In genomic region chr9:129641751-129642585, GRCh38 we compare ENCODE assay signal across 8 cellular contexts. TPM values are rescaled to one million over a fixed set of nuclear protein-coding genes. Genes with fewer than 3 reads are reported as not detected.
A peak's percentile ranks its signal among the peaks of the same experiment; 100 is the strongest.
DNase-seq lines count a peak whose midpoint lies in the region; ATAC-seq and TF ChIP-seq lines count a peak whose summit lies in the region.

A gene with protein sequence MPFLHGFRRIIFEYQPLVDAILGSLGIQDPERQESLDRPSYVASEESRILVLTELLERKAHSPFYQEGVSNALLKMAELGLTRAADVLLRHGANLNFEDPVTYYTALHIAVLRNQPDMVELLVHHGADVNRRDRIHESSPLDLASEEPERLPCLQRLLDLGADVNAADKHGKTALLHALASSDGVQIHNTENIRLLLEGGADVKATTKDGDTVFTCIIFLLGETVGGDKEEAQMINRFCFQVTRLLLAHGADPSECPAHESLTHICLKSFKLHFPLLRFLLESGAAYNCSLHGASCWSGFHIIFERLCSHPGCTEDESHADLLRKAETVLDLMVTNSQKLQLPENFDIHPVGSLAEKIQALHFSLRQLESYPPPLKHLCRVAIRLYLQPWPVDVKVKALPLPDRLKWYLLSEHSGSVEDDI (minus strand): TSS chr9:129642151. CDS start chr9:129641999, 152 bp downstream.

- H3K36me3 ChIP-seq in DND-41 (ENCODE audit: insufficient read depth, low read length) (peaks cover 28% of the 10 kb centered on the region), fibroblast of lung (ENCODE audit: control insufficient read depth, insufficient read depth, low read length) (peaks cover 14% of the 10 kb centered on the region)

- H4K20me1 ChIP-seq in DND-41 (ENCODE audit: insufficient read depth, low read length) (peaks cover 45% of the 10 kb centered on the region), fibroblast of lung (ENCODE audit: control insufficient read depth, extremely low read depth, insufficient read depth, low read length) (no peaks in the 10 kb centered on the region)

- POLR2A ChIA-PET in naive thymus-derived CD8-positive, alpha-beta T cell (lab: Charles Lee): interaction anchor here (0.6 to 7.1 kb wide), 4 partner anchors 14 to 1392 kb away, joined by 3 to 51 read pairs (median 4); partner anchors contain the start of gene NTMT1

- intact Hi-C loops in activated T-helper 1 cell treated with anti-CD3 and anti-CD28 coated beads, Interleukin-12 subunit alpha, Interleukin-12 subunit beta, Interleukin-2, Interleukin-4 antibody, amounts not matched to agents 30 ng/mL and 10 ng/mL and 1 ng/mL, durations not matched to agents 14 hours and 24 hours and 36 hours (cut with micrococcal nuclease): loop anchor here (1.0 to 5.0 kb wide), 7 partner anchors 16 to 193 kb away; partner anchors contain the start of genes C9orf78, NTMT1, PRRX2 and USP20

- H3K4me2 ChIP-seq in DND-41 (ENCODE audit: insufficient read depth, low read length) (peak within 1 kb of the TSS; percentile 97), fibroblast of lung (ENCODE audit: extremely low read depth, insufficient read depth, low read length) (peak within 1 kb of the TSS; percentile 96)

- no peaks in the 10 kb centered on the region for H3K9me3 Mint-ChIP-seq in activated T-helper 1 cell treated with anti-CD3 and anti-CD28 coated beads, Interleukin-12 subunit alpha, Interleukin-12 subunit beta, Interleukin-2, Interleukin-4 antibody, amounts not matched to agents 30 ng/mL and 10 ng/mL and 1 ng/mL, durations not matched to agents 14 hours and 24 hours and 36 hours
- no peaks in the 10 kb centered on the region for H3K9me3 Mint-ChIP-seq in naive thymus-derived CD8-positive, alpha-beta T cell

- TF ChIP-seq CTCF in DND-41 (IDR thresholded peaks at IDR 0.05; ENCODE audit: borderline replicate concordance, extremely low read depth, low read length, poor library complexity, severe bottlenecking) (peak; percentile 91), fibroblast of lung (conservative IDR thresholded peaks at IDR 0.05 in 1 of 2, IDR thresholded peaks at IDR 0.05 in 1 of 2; ENCODE audit: low read depth in 1 of 2, low read length in 2 of 2) (peak; percentile 54 to 79)

- H3K9me3 ChIP-seq in DND-41 (ENCODE audit: insufficient read depth, low read length, severe bottlenecking) (no peaks in the 10 kb centered on the region), fibroblast of lung (ENCODE audit: control insufficient read depth, insufficient read depth, low read depth, low read length) (no peaks in the 10 kb centered on the region)

- peaks cover 33% of the 10 kb centered on the region for H3K79me2 ChIP-seq in DND-41 (ENCODE audit: insufficient read depth, low read length)
- H3K79me2 ChIP-seq in fibroblast of lung (ENCODE audit: control insufficient read depth, insufficient read depth, low read length): peaks cover 36% of the 10 kb centered on the region

- H3K4me3 ChIP-seq in DND-41 (ENCODE audit: low read depth in 1 of 2, low read length in 2 of 2) (peak within 1 kb of the TSS; percentile 98 to 99), fibroblast of lung (replicated peaks in 1 of 4; ENCODE audit: control extremely low read depth in 1 of 4, insufficient read depth in 1 of 4, low read depth in 3 of 4, low read length in 4 of 4) (peak within 1 kb of the TSS; percentile 73 to 95 (median 94))

- H3K4me3 Mint-ChIP-seq in activated T-helper 1 cell treated with anti-CD3 and anti-CD28 coated beads, Interleukin-12 subunit alpha, Interleukin-12 subunit beta, Interleukin-2, Interleukin-4 antibody, amounts not matched to agents 30 ng/mL and 10 ng/mL and 1 ng/mL, durations not matched to agents 14 hours and 24 hours and 36 hours: peak within 1 kb of the TSS; percentile 87
- peak within 1 kb of the TSS; percentile 78 to 90 (median 84) for H3K4me3 Mint-ChIP-seq in naive thymus-derived CD8-positive, alpha-beta T cell

- peak; percentile 84 for ATAC-seq in DND-41 (ENCODE audit: insufficient read depth, low read depth)
- peak; percentile 84 for ATAC-seq in GM21717 (IDR thresholded peaks at IDR 0.05; ENCODE audit: unreplicated experiment)
- peak; percentile 84 to 86 for ATAC-seq in naive thymus-derived CD8-positive, alpha-beta T cell

- H3K36me3 Mint-ChIP-seq in activated T-helper 1 cell treated with anti-CD3 and anti-CD28 coated beads, Interleukin-12 subunit alpha, Interleukin-12 subunit beta, Interleukin-2, Interleukin-4 antibody, amounts not matched to agents 30 ng/mL and 10 ng/mL and 1 ng/mL, durations not matched to agents 14 hours and 24 hours and 36 hours (ENCODE audit: low read depth): peaks cover 3% of the 10 kb centered on the region
- peaks cover 0 to 11% (median 2%) of the 10 kb centered on the region in 3 donors for H3K36me3 Mint-ChIP-seq in naive thymus-derived CD8-positive, alpha-beta T cell

- H3K4me1 ChIP-seq in DND-41 (ENCODE audit: insufficient read depth, low read length) (peaks cover 32% of the 10 kb centered on the region), fibroblast of lung (ENCODE audit: control insufficient read depth, extremely low read depth, insufficient read depth, low read length) (peaks cover 9% of the 10 kb centered on the region)

- H2AFZ ChIP-seq in DND-41 (ENCODE audit: low read depth, low read length) (peak within 1 kb of the TSS; percentile 91), fibroblast of lung (ENCODE audit: low read length) (peak within 1 kb of the TSS; percentile 89)

- H3K27ac ChIP-seq in DND-41 (ENCODE audit: low read length) (peak within 1 kb of the TSS; percentile 78), fibroblast of lung (ENCODE audit: insufficient read depth, low read length) (peak within 1 kb of the TSS; percentile 83)

- H3K27ac Mint-ChIP-seq in activated T-helper 1 cell treated with anti-CD3 and anti-CD28 coated beads, Interleukin-12 subunit alpha, Interleukin-12 subunit beta, Interleukin-2, Interleukin-4 antibody, amounts not matched to agents 30 ng/mL and 10 ng/mL and 1 ng/mL, durations not matched to agents 14 hours and 24 hours and 36 hours: peak within 1 kb of the TSS; percentile 90
- H3K27ac Mint-ChIP-seq in naive thymus-derived CD8-positive, alpha-beta T cell: peak within 1 kb of the TSS; percentile 76 to 96 (median 90)

- H3K27me3 ChIP-seq in DND-41 (ENCODE audit: insufficient read depth, low read length, poor library complexity): no peaks in the 10 kb centered on the region
- H3K27me3 ChIP-seq in fibroblast of lung (ENCODE audit: control insufficient read depth, insufficient read depth, low read length): no peaks in the 10 kb centered on the region

- H3K27me3 Mint-ChIP-seq in activated T-helper 1 cell treated with anti-CD3 and anti-CD28 coated beads, Interleukin-12 subunit alpha, Interleukin-12 subunit beta, Interleukin-2, Interleukin-4 antibody, amounts not matched to agents 30 ng/mL and 10 ng/mL and 1 ng/mL, durations not matched to agents 14 hours and 24 hours and 36 hours (ENCODE audit: insufficient read depth): peaks cover 2% of the 10 kb centered on the region
- no peaks in the 10 kb centered on the region for H3K27me3 Mint-ChIP-seq in naive thymus-derived CD8-positive, alpha-beta T cell

- peaks cover 10% of the 10 kb centered on the region for H3K4me1 Mint-ChIP-seq in activated T-helper 1 cell treated with anti-CD3 and anti-CD28 coated beads, Interleukin-12 subunit alpha, Interleukin-12 subunit beta, Interleukin-2, Interleukin-4 antibody, amounts not matched to agents 30 ng/mL and 10 ng/mL and 1 ng/mL, durations not matched to agents 14 hours and 24 hours and 36 hours (ENCODE audit: low read depth)
- peaks cover 10 to 22% (median 20%) of the 10 kb centered on the region in 4 donors for H3K4me1 Mint-ChIP-seq in naive thymus-derived CD8-positive, alpha-beta T cell

- DNase-seq in DND-41 (peak; percentile 81), KG1 (lab: John Stamatoyannopoulos, UW) (peak; percentile 94), RKO (ENCODE audit: low spot score) (peak; percentile 99), fibroblast of lung (ENCODE audit: low read depth in 2 of 2) (peak; percentile 96 to 97)
- peak; percentile 94 for DNase-seq in activated T-helper 1 cell treated with anti-CD3 and anti-CD28 coated beads, Interleukin-12 subunit alpha, Interleukin-12 subunit beta, Interleukin-2, Interleukin-4 antibody, amounts not matched to agents 30 ng/mL and 10 ng/mL and 1 ng/mL, durations not matched to agents 14 hours and 24 hours and 36 hours (ENCODE audit: low spot score)
- DNase-seq in naive thymus-derived CD8-positive, alpha-beta T cell: peak; percentile 72 to 96 (median 89)
- DNase-seq in stimulated activated naive CD4-positive, alpha-beta T cell (lab: John Stamatoyannopoulos, UW): peak; percentile 71 to 93 (median 86)

- H3K9ac ChIP-seq in DND-41 (ENCODE audit: low read depth, low read length) (peak within 1 kb of the TSS; percentile 85), fibroblast of lung (ENCODE audit: insufficient read depth, low read length) (peak within 1 kb of the TSS; percentile 91)

RNA-seq across cellular contexts. Expression of the gene that starts here (rescaled TPM):
- total RNA-seq in activated T-helper 1 cell treated with anti-CD3 and anti-CD28 coated beads, Interleukin-12 subunit alpha, Interleukin-12 subunit beta, Interleukin-2, Interleukin-4 antibody, amounts not matched to agents 30 ng/mL and 10 ng/mL and 1 ng/mL, durations not matched to agents 14 hours and 24 hours and 36 hours: 24.0 TPM in 2 replicates
- 14.4 and 14.9 TPM in 2 replicates for total RNA-seq in fibroblast of lung
- polyA plus RNA-seq in fibroblast of lung: 15.4 and 21.1 TPM in 2 replicates
- polyA plus RNA-seq in fibroblast of lung (2012): 15.8 and 22.9 TPM in 2 replicates
- polyA minus RNA-seq in fibroblast of lung (ENCODE audit: low replicate concordance): 19.8 and 21.4 TPM in 2 replicates
- total RNA-seq in naive thymus-derived CD8-positive, alpha-beta T cell: 10 to 100 TPM; 33.7 to 35.7 TPM
- 10 to 100 TPM; 14.8 to 29.1 (median 19.8) TPM for polyA plus RNA-seq in naive thymus-derived CD8-positive, alpha-beta T cell

Comparison
In these comparisons a context has a peak if more than half of its experiments do, and no peak if none do; other contexts are left out.
1. Peak in every context shown above with its lines: DNase-seq, ATAC-seq, H3K4me3 ChIP-seq and H3K27ac ChIP-seq.